Comparison of ENCODE assay signal across 8 cellular contexts in the genomic region with DNA sequence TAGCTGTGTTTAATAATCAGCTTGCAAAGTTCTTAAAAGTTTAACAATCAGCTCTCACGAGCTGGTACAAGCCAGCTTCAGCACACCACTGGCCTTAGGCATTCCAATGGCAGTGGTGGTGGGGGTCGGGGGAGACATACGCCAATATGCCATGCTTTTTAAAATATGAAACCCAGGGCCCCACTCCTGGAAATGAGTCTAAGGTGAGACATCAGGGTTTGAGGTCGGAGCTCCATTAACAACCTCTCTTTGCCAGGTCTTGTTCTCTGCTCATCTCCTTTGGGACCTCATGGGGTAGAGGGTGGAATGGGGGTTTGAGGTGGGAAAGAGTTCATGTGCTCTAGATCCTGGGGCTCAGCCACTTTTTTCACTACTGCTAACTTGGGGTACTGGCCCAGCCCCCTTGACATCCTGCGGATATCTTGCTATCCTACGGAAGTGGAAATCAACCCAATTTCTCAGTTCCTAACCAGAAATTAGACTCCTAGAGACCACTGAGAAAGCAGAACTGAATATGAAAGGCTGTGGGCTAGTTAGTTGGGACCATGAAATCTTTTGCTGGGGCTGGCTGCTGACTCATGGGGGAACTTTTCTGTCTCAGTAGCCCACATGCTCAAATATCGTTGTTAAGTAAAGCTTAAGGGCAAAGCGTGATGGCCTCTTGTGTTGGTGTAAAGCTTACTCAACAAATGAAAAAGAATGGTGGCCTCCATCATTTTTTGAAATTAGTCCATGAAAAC.
DNase-seq lines count a peak whose midpoint lies in the region; ATAC-seq lines count a peak whose summit lies in the region.

No MANE protein-coding gene starts in this region.

- peak; percentile 94 for ATAC-seq in GM18517 (IDR thresholded peaks at IDR 0.05; ENCODE audit: unreplicated experiment)
- ATAC-seq in HG02571 (IDR thresholded peaks at IDR 0.05; ENCODE audit: unreplicated experiment): peak; percentile 90

- H3K27ac ChIP-seq in substantia nigra (ENCODE audit: low read depth, low read length, poor library complexity, severe bottlenecking): no peak overlapping the region

- DNase-seq in NOMO-1 treated with DMSO at 0.1 percent for 48 hours (lab: John Stamatoyannopoulos, UW; ENCODE audit: unreplicated experiment) (peak; percentile 95), myocyte (ENCODE audit: low read depth) (peak; percentile 42), substantia nigra (lab: John Stamatoyannopoulos, UW) (no peak), NCI-H2029 treated with DMSO at 0.1 percent for 48 hours (lab: John Stamatoyannopoulos, UW) (no peak), medulla oblongata (ENCODE audit: extremely low spot score) (no peak), hepatic stellate cell (ENCODE audit: low spot score) (no peak)

Comparison
In these comparisons a context has a peak if more than half of its experiments do, and no peak if none do; other contexts are left out.
1. DNase-seq: peak in NOMO-1 treated with DMSO at 0.1 percent for 48 hours (single experiment) and myocyte (single experiment); none in substantia nigra (0 of 49), NCI-H2029 treated with DMSO at 0.1 percent for 48 hours (single experiment), medulla oblongata (single experiment) and hepatic stellate cell (single experiment).